Comparison of ENCODE assay signal across 8 cellular contexts in genomic region chr6:53718597-53719460, GRCh38. TPM values are rescaled to one million over a fixed set of nuclear protein-coding genes. Genes with fewer than 3 reads are reported as not detected.
DNase-seq lines count a peak whose midpoint lies in the region; ATAC-seq and TF ChIP-seq lines count a peak whose summit lies in the region.

No MANE protein-coding gene starts in this region.

- no peak overlapping the region for H3K4me3 ChIP-seq in neutrophil (ENCODE audit: low read depth in 1 of 2, low read length in 1 of 2)

- H3K36me3 Mint-ChIP-seq in activated B cell treated with CpG ODN at 0.5 μM for 24 hours (ENCODE audit: low read depth) = no peaks in the 10 kb centered on the region

- H3K9me3 ChIP-seq in neutrophil = no peaks in the 10 kb centered on the region

- POLR2A ChIA-PET in activated B cell treated with CpG ODN at 0.5 μM for 24 hours (lab: Charles Lee) = no interaction called here

- intact Hi-C loops in activated B cell treated with CpG ODN at 0.5 μM for 24 hours (cut with micrococcal nuclease) = loop anchor here (1.0 to 2.0 kb wide), 3 partner anchors 9 to 174 kb away; partner anchors contain the start of gene GCLC

- H3K27me3 ChIP-seq in neutrophil = no peaks in the 10 kb centered on the region

- ATAC-seq in GM19395 (IDR thresholded peaks at IDR 0.05; ENCODE audit: unreplicated experiment) (peak; percentile 99), HG03196 (IDR thresholded peaks at IDR 0.05; ENCODE audit: unreplicated experiment) (peak; percentile 88), activated B cell treated with CpG ODN at 0.5 μM for 24 hours (ENCODE audit: low read depth) (peak; percentile 81)

- H3K4me1 ChIP-seq in neutrophil (ENCODE audit: control insufficient read depth in 1 of 2, insufficient read depth in 1 of 2, low read depth in 1 of 2, low read length in 1 of 2) = peaks cover 7 to 10% of the 10 kb centered on the region in 2 experiments

- H3K27ac ChIP-seq in neutrophil = no peak overlapping the region

- CTCF ChIA-PET in activated B cell treated with CpG ODN at 0.5 μM for 24 hours (lab: Charles Lee) = interaction anchor here (0.7 to 3.6 kb wide), 17 partner anchors 9 to 226 kb away, joined by 3 to 69 read pairs (median 4); no protein-coding TSS in a partner anchor

- TF ChIP-seq CTCF in activated B cell treated with CpG ODN at 0.5 μM for 24 hours (IDR thresholded peaks at IDR 0.05) (peak; percentile 59), neutrophil (IDR thresholded peaks at IDR 0.05) (peak; percentile 28)

- peaks cover 5% of the 10 kb centered on the region for H3K4me1 Mint-ChIP-seq in activated B cell treated with CpG ODN at 0.5 μM for 24 hours

- H3K27me3 Mint-ChIP-seq in activated B cell treated with CpG ODN at 0.5 μM for 24 hours = peaks cover 13% of the 10 kb centered on the region

- H3K4me3 Mint-ChIP-seq in activated B cell treated with CpG ODN at 0.5 μM for 24 hours = no peak overlapping the region

- H3K9me3 Mint-ChIP-seq in activated B cell treated with CpG ODN at 0.5 μM for 24 hours = no peaks in the 10 kb centered on the region

- DNase-seq in Daoy (ENCODE audit: low read depth) = peak; percentile 66
- DNase-seq in NCI-H2171 treated with DMSO at 0.1 percent for 48 hours (lab: John Stamatoyannopoulos, UW) = peak; percentile 80
- DNase-seq in activated B cell treated with CpG ODN at 0.5 μM for 24 hours = no peak
- peak; percentile 58 for DNase-seq in fibroblast of the conjunctiva (ENCODE audit: low read depth)
- DNase-seq in T-helper 9 cell = no peak

- H3K36me3 ChIP-seq in neutrophil = no peaks in the 10 kb centered on the region

- no peak overlapping the region for H3K27ac Mint-ChIP-seq in activated B cell treated with CpG ODN at 0.5 μM for 24 hours

RNA-seq across cellular contexts. Expression of gene KLHL31, which starts 53.3 kb away (rescaled TPM):
- total RNA-seq in Daoy (2014; rRNA removed; shearing (Covaris generic)) = 0.27 and 0.40 TPM in 2 replicates
- 0.13 TPM in 1 of 2 replicates, not detected in the other for total RNA-seq in activated B cell treated with CpG ODN at 0.5 μM for 24 hours

Comparison
In these comparisons a context has a peak if more than half of its experiments do, and no peak if none do; other contexts are left out.
1. DNase-seq: peak in Daoy (single experiment), NCI-H2171 treated with DMSO at 0.1 percent for 48 hours (single experiment) and fibroblast of the conjunctiva (single experiment); none in activated B cell treated with CpG ODN at 0.5 μM for 24 hours (single experiment) and T-helper 9 cell (single experiment).
2. Peak in every context shown above with its lines, with median percentiles within 50 percentile points of each other: ATAC-seq.